ENCODE assay signal across 17 cellular contexts in the genomic region with DNA sequence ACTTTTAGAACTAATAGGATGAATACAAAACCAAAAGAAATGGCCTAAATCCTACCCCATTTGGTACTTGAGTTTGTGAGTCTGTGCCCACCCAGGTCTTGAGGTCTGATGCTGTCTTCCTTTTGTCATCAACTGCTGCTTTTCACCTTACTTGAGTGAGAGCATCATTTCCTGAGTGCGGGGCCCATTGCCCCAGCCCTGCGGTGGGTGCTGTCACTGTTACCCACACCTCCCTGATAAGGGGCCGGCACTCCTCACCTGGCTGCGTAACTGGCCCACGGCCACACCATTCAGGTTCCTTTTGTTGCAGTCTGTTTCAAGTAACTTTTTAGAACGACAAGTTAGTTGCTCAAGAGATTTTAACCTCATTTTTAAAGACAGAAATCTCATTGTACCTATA. TPM values are rescaled to one million over a fixed set of nuclear protein-coding genes. Genes with fewer than 3 reads are reported as not detected.
A peak's percentile ranks its signal among the peaks of the same experiment; 100 is the strongest.
DNase-seq lines count a peak whose midpoint lies in the region; ATAC-seq and TF ChIP-seq lines count a peak whose summit lies in the region.
"Had no signal": no experiment of that assay in that cellular context is flagged by ENCODE, and none has a peak within 500 bp of the region (broad histone marks: within the 10 kb centered on the region; RNA-seq: fewer than 3 reads in every experiment).

No MANE protein-coding gene starts in this region.

- WGBS in spleen, 5 donors: 85 to 94% (median 90%) methylated on average over 6 of the region's 6 CpGs

- peaks cover 43% of the 10 kb centered on the region for H3K36me3 ChIP-seq in GM23338 (ENCODE audit: insufficient read depth)
- peaks cover 98% of the 10 kb centered on the region for H3K36me3 ChIP-seq in KOPT-K1 (ENCODE audit: insufficient read depth, low read length)
- H3K36me3 ChIP-seq in spleen: peaks cover 0 to 99% (median 70%) of the 10 kb centered on the region in 6 donors

- intact Hi-C loops in CD14-positive monocyte (cut with micrococcal nuclease) (no loop called here), spleen (cut with DNase I; ENCODE audit: low total_unique reads) (no loop called here), cardiac septum (cut with DNase I) (no loop called here)

- no peak for ATAC-seq in GM23338
- no peak for ATAC-seq in central memory CD8-positive, alpha-beta T cell (replicated peaks; ENCODE audit: extremely low read depth, poor library complexity, severe bottlenecking)
- ATAC-seq: GM12878 had no signal

- H3K4me3 ChIP-seq in GM23338 (no peak overlapping the region), foreskin fibroblast (ENCODE audit: low read depth in 1 of 2, low read length in 2 of 2) (no peak overlapping the region), spleen (no peak overlapping the region)
- H3K4me3 ChIP-seq: GM12878 had no signal

- H3F3A ChIP-seq in GM23338 (replicated peaks; ENCODE audit: low read depth): 0 out of 2 replicates have a peak, but pooled peaks cover 3% of the 10 kb centered on the region

- H3K9me3 Mint-ChIP-seq in GM23338: no peaks in the 10 kb centered on the region
- no peaks in the 10 kb centered on the region for H3K9me3 Mint-ChIP-seq in central memory CD8-positive, alpha-beta T cell
- no peaks in the 10 kb centered on the region for H3K9me3 Mint-ChIP-seq in immature natural killer cell
- H3K9me3 Mint-ChIP-seq in CD14-positive monocyte: no peaks in the 10 kb centered on the region
- H3K9me3 Mint-ChIP-seq: CD4-positive, CD25-positive, alpha-beta regulatory T cell; CD8-positive, alpha-beta memory T cell had no signal

- H3K36me3 Mint-ChIP-seq in GM23338 (ENCODE audit: low read depth) (peaks cover 96% of the 10 kb centered on the region), immature natural killer cell (peaks cover 14 to 37% (median 26%) of the 10 kb centered on the region in 3 donors), CD14-positive monocyte (peaks cover 74 to 95% of the 10 kb centered on the region in 2 donors)
- peaks cover 50% of the 10 kb centered on the region for H3K36me3 Mint-ChIP-seq in central memory CD8-positive, alpha-beta T cell (ENCODE audit: insufficient read depth)

- H2AFZ ChIP-seq in GM23338: no peak overlapping the region

- H3K79me2 ChIP-seq in GM23338 (replicated peaks; ENCODE audit: insufficient read depth): peaks cover 54% of the 10 kb centered on the region

- peaks cover 2% of the 10 kb centered on the region; the same call in 1 of the 2 replicates for H4K20me1 ChIP-seq in GM23338 (replicated peaks; ENCODE audit: insufficient read depth)

- H3K4me1 Mint-ChIP-seq in GM23338: peaks cover 49% of the 10 kb centered on the region
- H3K4me1 Mint-ChIP-seq in central memory CD8-positive, alpha-beta T cell: peaks cover 6% of the 10 kb centered on the region
- H3K4me1 Mint-ChIP-seq in immature natural killer cell: peaks cover 28 to 39% of the 10 kb centered on the region in 2 donors
- H3K4me1 Mint-ChIP-seq in CD14-positive monocyte: no peaks in the 10 kb centered on the region

- H3K27me3 ChIP-seq in GM23338 (ENCODE audit: insufficient read depth) (no peaks in the 10 kb centered on the region), spleen (replicated peaks in 1 of 7) (no peaks in the 10 kb centered on the region)

- H3K27me3 Mint-ChIP-seq in GM23338 (ENCODE audit: insufficient read depth, low read depth, poor library complexity) (peaks cover 1% of the 10 kb centered on the region), immature natural killer cell (ENCODE audit: low read depth in 3 of 3) (peaks cover 0 to 2% (median 1%) of the 10 kb centered on the region in 3 donors), CD14-positive monocyte (ENCODE audit: low read depth in 3 of 3) (no peaks in the 10 kb centered on the region)
- H3K27me3 Mint-ChIP-seq in central memory CD8-positive, alpha-beta T cell: no peaks in the 10 kb centered on the region
- H3K27me3 Mint-ChIP-seq: CD4-positive, CD25-positive, alpha-beta regulatory T cell; CD8-positive, alpha-beta memory T cell had no signal

- DNase-seq in GM23338 (ENCODE audit: low spot score) (no peak), immature natural killer cell (peak; percentile 26 to 40 (median 30)), foreskin fibroblast (no peak), CD14-positive monocyte (ENCODE audit: low spot score) (no peak), spleen (no peak), cardiac septum (ENCODE audit: low spot score) (no peak)
- DNase-seq in central memory CD8-positive, alpha-beta T cell (ENCODE audit: low spot score in 2 of 2): no peak
- DNase-seq: CD4-positive, CD25-positive, alpha-beta regulatory T cell; DMS 273 treated with DMSO at 0.1 percent for 48 hours; DMS79; EL; GDM1; H7; HCEC 1CT had no signal

- no peak overlapping the region for H3K4me2 ChIP-seq in GM23338

- H3K4me1 ChIP-seq in GM23338 (ENCODE audit: insufficient read depth) (peaks cover 32% of the 10 kb centered on the region), spleen (peaks cover 0 to 2% (median 0%) of the 10 kb centered on the region in 6 donors)

- peak overlapping the region; percentile 72; the same call in 1 of the 2 replicates for H3K27ac ChIP-seq in GM23338 (ENCODE audit: low read depth)
- H3K27ac ChIP-seq in KOPT-K1 (ENCODE audit: low read depth, low read length, poor library complexity, severe bottlenecking): peak overlapping the region; percentile 48
- no peak overlapping the region for H3K27ac ChIP-seq in spleen

- no peak overlapping the region for H3K4me3 Mint-ChIP-seq in GM23338
- H3K4me3 Mint-ChIP-seq in central memory CD8-positive, alpha-beta T cell: no peak overlapping the region
- H3K4me3 Mint-ChIP-seq in immature natural killer cell: peak overlapping the region in 3 of 5 donors; percentile 21 to 38 (median 25)
- H3K4me3 Mint-ChIP-seq in CD14-positive monocyte: no peak overlapping the region
- H3K4me3 Mint-ChIP-seq: CD4-positive, CD25-positive, alpha-beta regulatory T cell; CD8-positive, alpha-beta memory T cell had no signal

- H3K9me3 ChIP-seq in KOPT-K1 (ENCODE audit: insufficient read depth, low read length, poor library complexity, severe bottlenecking) (no peaks in the 10 kb centered on the region), spleen (no peaks in the 10 kb centered on the region)

- no peaks in the 10 kb centered on the region for H3K9me2 ChIP-seq in GM23338 (ENCODE audit: insufficient read depth)

- H3K27ac Mint-ChIP-seq in GM23338: peak overlapping the region; percentile 67; the same call in 1 of the 2 replicates
- peak overlapping the region; percentile 13 for H3K27ac Mint-ChIP-seq in central memory CD8-positive, alpha-beta T cell (ENCODE audit: low read depth)
- H3K27ac Mint-ChIP-seq in immature natural killer cell: peak overlapping the region; percentile 45 to 80 (median 68)
- no peak overlapping the region for H3K27ac Mint-ChIP-seq in CD14-positive monocyte
- H3K27ac Mint-ChIP-seq: CD4-positive, CD25-positive, alpha-beta regulatory T cell had no signal

- no peak for TF ChIP-seq POLR2A in spleen (IDR thresholded peaks at IDR 0.05)

- TF ChIP-seq CTCF in GM23338 (conservative IDR thresholded peaks at IDR 0.05; ENCODE audit: low read depth in 2 of 2): no peak
- no peak for TF ChIP-seq CTCF in foreskin fibroblast (IDR thresholded peaks at IDR 0.05; ENCODE audit: low read depth, low read length)
- TF ChIP-seq CTCF in CD14-positive monocyte (IDR thresholded peaks at IDR 0.05): no peak
- TF ChIP-seq CTCF in spleen (IDR thresholded peaks at IDR 0.05 in 8 of 11, conservative IDR thresholded peaks at IDR 0.05 in 3 of 11): no peak

TF ChIP-seq in GM23338, 12 proteins besides CTCF, POLR2A, EP300 and RAD21 (continues in another document):
- TF ChIP-seq ZNF114 (CRISPR knock-in tag; IDR thresholded peaks at IDR 0.05) (no peak), NANOG (IDR thresholded peaks at IDR 0.05; ENCODE audit: borderline replicate concordance) (no peak), ETS1 (IDR thresholded peaks at IDR 0.05) (no peak), CREB1 (CRISPR knock-in tag; IDR thresholded peaks at IDR 0.05; ENCODE audit: low read depth) (no peak), ZNF331 (CRISPR knock-in tag; IDR thresholded peaks at IDR 0.05; ENCODE audit: low read depth) (no peak), EZH2 (IDR thresholded peaks at IDR 0.05; ENCODE audit: low read depth, unreplicated experiment) (no peak), EZH2phosphoT487 (IDR thresholded peaks at IDR 0.05; ENCODE audit: unreplicated experiment) (no peak)

RNA-seq across cellular contexts. Expression of gene RAB12, which starts 25.3 kb away (rescaled TPM):
- 80.4 and 92.3 TPM in 2 replicates for total RNA-seq in GM23338 (2014; rRNA removed; shearing (Covaris generic))
- polyA plus RNA-seq in GM23338 (2016; fragmentation: Nextera tagmentation; extraction: Ambion mirVana) (16.7 and 20.7 TPM in 2 replicates), immature natural killer cell (under 1 TPM in 1 of 3 donors, not detected in 2; 0.10 TPM), CD14-positive monocyte (under 1 TPM; 0.15 to 0.16 TPM), spleen (10 to 100 TPM; 26.0 to 33.5 (median 28.9) TPM)
- total RNA-seq in spleen (10 to 100 TPM; 33.4 to 56.5 (median 47.5) TPM), cardiac septum (86.8 TPM)

Comparison
In these comparisons a context has a peak if more than half of its experiments do, and no peak if none do; other contexts are left out.
1. DNase-seq: peak in immature natural killer cell (3 of 3); none in GM23338 (single experiment), central memory CD8-positive, alpha-beta T cell (0 of 2), foreskin fibroblast (0 of 2), CD14-positive monocyte (single experiment), spleen (single experiment) and cardiac septum (single experiment).
2. H3K27ac ChIP-seq: peak in GM23338 (single experiment) and KOPT-K1 (single experiment); none in spleen (0 of 8).
3. H3K27ac Mint-ChIP-seq: peak in GM23338 (single experiment), central memory CD8-positive, alpha-beta T cell (single experiment) and immature natural killer cell (6 of 6); none in CD14-positive monocyte (0 of 7).
4. H3K4me3 Mint-ChIP-seq: peak in immature natural killer cell (3 of 5); none in GM23338 (single experiment), central memory CD8-positive, alpha-beta T cell (single experiment) and CD14-positive monocyte (0 of 2).
5. RNA of gene RAB12, which starts 25.3 kb away (polyA plus RNA-seq): 26.0 to 33.5 TPM in spleen and 16.7 to 20.7 TPM in GM23338; 0.15 to 0.16 TPM in CD14-positive monocyte and 0.10 TPM in immature natural killer cell; every median in the first group is over 10 times any median in the second.